In genomic region chr7:29282819-29283414, GRCh38 we compare ENCODE assay signal across 12 cellular contexts.
DNase-seq lines count a peak whose midpoint lies in the region; ATAC-seq, FAIRE-seq and TF ChIP-seq lines count a peak whose summit lies in the region.
"Had no signal": no experiment of that assay in that cellular context is flagged by ENCODE, and none has a peak within 500 bp of the region (broad histone marks: within the 10 kb centered on the region; RNA-seq: fewer than 3 reads in every experiment).

No MANE protein-coding gene starts in this region.

- DNase-seq in GM10248 (ENCODE audit: extremely low spot score), result peak; percentile 20
- peak; percentile 82 for DNase-seq in Karpas-422
- peak; percentile 61 to 87 for DNase-seq in NOMO-1 (lab: John Stamatoyannopoulos, UW; ENCODE audit: unreplicated experiment in 2 of 2)
- no peak for DNase-seq in HepG2 (ENCODE audit: low spot score)
- DNase-seq in HuH-7 (ENCODE audit: low spot score), result no peak
- DNase-seq in RWPE1 (ENCODE audit: low spot score), result no peak
- DNase-seq in AG20443 (ENCODE audit: low spot score), result no peak
- DNase-seq: occipital lobe, uterus had no signal

- in situ Hi-C loops in HepG2 (cut with HindIII; ENCODE audit: extremely low pct_ligation_motif_present, low pct_unique_long_range_greater_than_20kb), result no loop called here

- CTCF ChIA-PET in GM10248 (lab: Yijun Ruan, JAX) (interaction anchor here (1.3 to 2.3 kb wide), 4 partner anchors 10 to 361 kb away, joined by 3 to 8 read pairs (median 4); no protein-coding TSS in a partner anchor), HepG2 (lab: Yijun Ruan, JAX; ENCODE audit: low intra/inter-chr PET ratio, low total read pairs) (no interaction called here), RWPE1 (lab: Yijun Ruan, JAX) (interaction anchor here (0.6 kb wide), 2 partner anchors 27 to 57 kb away, joined by 4 read pairs; no protein-coding TSS in a partner anchor)

- BruUV-seq in HepG2 (replicated peaks; lab: Mats Ljungman, UMichigan), result no TSS peak

- H3K36me3 ChIP-seq in Karpas-422 (ENCODE audit: insufficient read depth, low read length) (no peaks in the 10 kb centered on the region), HepG2 (replicated peaks in 1 of 2; ENCODE audit: control insufficient read depth in 1 of 2, insufficient read depth in 2 of 2, low read length in 2 of 2) (peaks cover 4 to 8% of the 10 kb centered on the region in 2 experiments; a peak in 2 of 5 replicates)
- H3K36me3 ChIP-seq: uterus had no signal

- no peaks in the 10 kb centered on the region for H3K27me3 ChIP-seq in Karpas-422 (ENCODE audit: low read length)
- no peaks in the 10 kb centered on the region for H3K27me3 ChIP-seq in HepG2 (ENCODE audit: control insufficient read depth in 1 of 2, insufficient read depth in 2 of 2, low read length in 2 of 2)
- H3K27me3 ChIP-seq: uterus had no signal

- H3K4me1 ChIP-seq in Karpas-422 (ENCODE audit: low read length), result peaks cover 93% of the 10 kb centered on the region
- H3K4me1 ChIP-seq in HepG2 (ENCODE audit: insufficient read depth, low read length), result peaks cover 52% of the 10 kb centered on the region
- H3K4me1 ChIP-seq: uterus had no signal

- no peak for FAIRE-seq in HepG2 (lab: Jason Lieb, UNC)
- FAIRE-seq: HTR-8/SVneo had no signal

- TF ChIP-seq RAD21 in HepG2 (CRISPR knock-in tag; IDR thresholded peaks at IDR 0.05), result no peak

- H4K20me1 ChIP-seq in Karpas-422 (ENCODE audit: insufficient read depth, low read depth, low read length) (no peaks in the 10 kb centered on the region), HepG2 (ENCODE audit: insufficient read depth, low read length) (no peaks in the 10 kb centered on the region)

- H3K4me3 ChIP-seq in Karpas-422 (ENCODE audit: low read length) (peak overlapping the region; percentile 25; the same call in 1 of the 2 replicates), HepG2 (replicated peaks in 1 of 3; ENCODE audit: insufficient read depth in 1 of 3, low read depth in 2 of 3, low read length in 3 of 3) (no peak overlapping the region)
- H3K4me3 ChIP-seq: uterus had no signal

- TF ChIP-seq CTCF in GM10248 (IDR thresholded peaks at IDR 0.05; ENCODE audit: control extremely low read depth, extremely low read depth, low read depth, missing control alignments), result no peak
- TF ChIP-seq CTCF in HepG2 (CRISPR knock-in tag; IDR thresholded peaks at IDR 0.05), result no peak
- no peak for TF ChIP-seq CTCF in RWPE1 (conservative IDR thresholded peaks at IDR 0.05; ENCODE audit: low read depth)

- TF ChIP-seq EP300 in HepG2 (IDR thresholded peaks at IDR 0.05; ENCODE audit: low read depth in 2 of 2, low read length in 2 of 2) (no peak), HepG2 (CRISPR knock-in tag; IDR thresholded peaks at IDR 0.05; ENCODE audit: borderline replicate concordance) (no peak)

- intact Hi-C loops in HepG2 (cut with micrococcal nuclease; ENCODE audit: unreplicated experiment), result no loop called here

- TF ChIP-seq POLR2A in HepG2 (IDR thresholded peaks at IDR 0.05; ENCODE audit: insufficient read depth in 1 of 2, low read depth in 2 of 2, low read length in 2 of 2), result no peak

- POLR2A ChIA-PET in GM10248 (lab: Yijun Ruan, JAX) (no interaction called here), HepG2 (lab: Yijun Ruan, JAX) (interaction anchor here (1.3 kb wide), 1 partner anchor 9 kb away, joined by 3 read pairs; no protein-coding TSS in a partner anchor), RWPE1 (lab: Yijun Ruan, JAX; ENCODE audit: low non-redundant PET) (no interaction called here)

- H3K27ac ChIP-seq in Karpas-422 (ENCODE audit: low read length) (peak overlapping the region; percentile 99), HepG2 (ENCODE audit: extremely low read length, insufficient read depth, low read length) (peak overlapping the region; percentile 1), RWPE1 (no peak overlapping the region)
- H3K27ac ChIP-seq: uterus had no signal

- WGBS in HepG2 (ENCODE audit: low lambda C conversion rate), result 93% methylated on average over 13 of the region's 13 CpGs

- peak overlapping the region; percentile 69 for H3K9ac ChIP-seq in Karpas-422 (ENCODE audit: low read length)
- no peak overlapping the region for H3K9ac ChIP-seq in HepG2 (ENCODE audit: insufficient read depth, low read depth, low read length)

- H3K79me2 ChIP-seq in Karpas-422 (ENCODE audit: low read length) (no peaks in the 10 kb centered on the region), HepG2 (ENCODE audit: insufficient read depth, low read length) (peaks cover 31% of the 10 kb centered on the region)

- H3K9me3 ChIP-seq in Karpas-422 (ENCODE audit: low read length) (no peaks in the 10 kb centered on the region), HepG2 (ENCODE audit: low read length) (no peaks in the 10 kb centered on the region)
- H3K9me3 ChIP-seq: uterus had no signal

- H3K9me2 ChIP-seq in Karpas-422 (replicated peaks; ENCODE audit: insufficient read depth, low read length), result no peaks in the 10 kb centered on the region

- no peak for ATAC-seq in HepG2
- no peak for ATAC-seq in GM21515 (IDR thresholded peaks at IDR 0.05; ENCODE audit: unreplicated experiment)
- ATAC-seq: HCT116 had no signal

- H3K4me2 ChIP-seq in Karpas-422 (ENCODE audit: low read depth, low read length, poor library complexity, severe bottlenecking) (peak overlapping the region; percentile 61), HepG2 (ENCODE audit: low read depth, low read length) (no peak overlapping the region)

- H2AFZ ChIP-seq in Karpas-422 (ENCODE audit: low read length) (peak overlapping the region; percentile 25; the same call in 1 of the 2 replicates), HepG2 (ENCODE audit: low read length) (no peak overlapping the region)

TF ChIP-seq in HepG2, 621 proteins besides CTCF, POLR2A, EP300 and RAD21 (continues in another document):
- TF ChIP-seq CERS6 (CRISPR knock-in tag; IDR thresholded peaks at IDR 0.05) (no peak), ATF7-NPFF (CRISPR knock-in tag; IDR thresholded peaks at IDR 0.05; ENCODE audit: low read depth) (no peak), TERF1 (CRISPR knock-in tag; IDR thresholded peaks at IDR 0.05) (no peak), AHDC1 (CRISPR knock-in tag; IDR thresholded peaks at IDR 0.05; ENCODE audit: borderline replicate concordance) (no peak), RBM39 (IDR thresholded peaks at IDR 0.05; ENCODE audit: low read depth, low read length, poor library complexity, severe bottlenecking) (no peak)

Comparison
In these comparisons a context has a peak if more than half of its experiments do, and no peak if none do; other contexts are left out.
1. DNase-seq: peak in GM10248 (single experiment), Karpas-422 (single experiment) and NOMO-1 (2 of 2); none in HepG2 (single experiment), HuH-7 (single experiment), RWPE1 (single experiment) and AG20443 (single experiment).